In the genomic region with DNA sequence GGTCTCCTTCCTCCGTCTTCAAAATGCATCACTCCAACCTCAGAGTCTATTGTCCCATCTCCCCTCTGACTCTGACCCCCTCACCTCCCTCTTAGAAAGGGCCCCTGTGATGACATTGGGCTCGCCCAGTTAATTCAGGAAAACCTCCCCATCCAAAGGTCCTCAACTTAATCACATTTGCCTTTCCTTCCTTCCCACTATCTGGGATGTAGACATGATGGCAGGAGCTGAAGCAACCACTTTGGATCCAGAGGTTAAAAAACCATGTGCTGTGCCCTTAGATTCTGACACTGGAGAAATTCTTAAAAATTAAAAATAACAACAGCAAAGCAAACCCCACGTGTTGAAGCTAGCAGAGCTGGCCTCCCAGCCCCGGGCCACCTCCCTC, we compare ENCODE assay signal across 19 cellular contexts.
"Had no signal": no experiment of that assay in that cellular context is flagged by ENCODE, and none has a peak within 500 bp of the region (broad histone marks: within the 10 kb centered on the region; RNA-seq: fewer than 3 reads in every experiment).

No MANE protein-coding gene starts in this region.

- H3K27me3 Mint-ChIP-seq: T-cell had no signal

- FAIRE-seq: colon, keratinocyte had no signal

- ATAC-seq: activated CD4-positive, CD25-positive, alpha-beta regulatory T cell treated with anti-CD3 and anti-CD28 coated beads, Interleukin-2, amount 50 U/mL, for 24 hours; activated T-cell treated with anti-CD3 and anti-CD28 coated beads, Interleukin-2, amount 50 U/mL, for 4 hours; foreskin keratinocyte; left lobe of liver; SK-N-SH treated with all-trans-retinoic acid at 6 μM for 48 hours; T-cell had no signal

- H3K36me3 ChIP-seq: neutrophil, sigmoid colon, tibial artery had no signal

- H3K4me3 ChIP-seq: lung, sigmoid colon, tibial artery had no signal

- H3K36me3 Mint-ChIP-seq: brain, T-cell had no signal

- H3K9me3 ChIP-seq: neutrophil, sigmoid colon had no signal

- H3K27ac ChIP-seq: foreskin keratinocyte, neutrophil, sigmoid colon, tibial artery had no signal

- H3K4me3 Mint-ChIP-seq: activated T-cell treated with anti-CD3 and anti-CD28 coated beads, Interleukin-2, amount 50 U/mL, for 4 hours; T-cell had no signal

- H3K27me3 ChIP-seq: neutrophil, sigmoid colon, tibial artery had no signal

- H3K9me3 Mint-ChIP-seq: activated T-cell treated with anti-CD3 and anti-CD28 coated beads, Interleukin-2, amount 50 U/mL, for 4 hours; T-cell had no signal

- H3K4me1 ChIP-seq: foreskin keratinocyte had no signal

- H3K27ac Mint-ChIP-seq: T-cell had no signal

- DNase-seq: activated CD4-positive, alpha-beta T cell treated with anti-CD3 and anti-CD28 coated beads, Interleukin-2, amount 50 U/mL, for 48 hours; activated gamma-delta T cell treated with Interleukin-2 at 50 U/mL for 16 hours; activated T-cell treated with anti-CD3 and anti-CD28 coated beads, Interleukin-2, amount 50 U/mL, for 4 hours; foreskin keratinocyte; hippocampal formation; SIG-M5; sigmoid colon; stimulated activated naive CD4-positive, alpha-beta T cell; T-cell; T1000; tibial artery had no signal
